ENCODE assay signal across 8 cellular contexts in the genomic region with DNA sequence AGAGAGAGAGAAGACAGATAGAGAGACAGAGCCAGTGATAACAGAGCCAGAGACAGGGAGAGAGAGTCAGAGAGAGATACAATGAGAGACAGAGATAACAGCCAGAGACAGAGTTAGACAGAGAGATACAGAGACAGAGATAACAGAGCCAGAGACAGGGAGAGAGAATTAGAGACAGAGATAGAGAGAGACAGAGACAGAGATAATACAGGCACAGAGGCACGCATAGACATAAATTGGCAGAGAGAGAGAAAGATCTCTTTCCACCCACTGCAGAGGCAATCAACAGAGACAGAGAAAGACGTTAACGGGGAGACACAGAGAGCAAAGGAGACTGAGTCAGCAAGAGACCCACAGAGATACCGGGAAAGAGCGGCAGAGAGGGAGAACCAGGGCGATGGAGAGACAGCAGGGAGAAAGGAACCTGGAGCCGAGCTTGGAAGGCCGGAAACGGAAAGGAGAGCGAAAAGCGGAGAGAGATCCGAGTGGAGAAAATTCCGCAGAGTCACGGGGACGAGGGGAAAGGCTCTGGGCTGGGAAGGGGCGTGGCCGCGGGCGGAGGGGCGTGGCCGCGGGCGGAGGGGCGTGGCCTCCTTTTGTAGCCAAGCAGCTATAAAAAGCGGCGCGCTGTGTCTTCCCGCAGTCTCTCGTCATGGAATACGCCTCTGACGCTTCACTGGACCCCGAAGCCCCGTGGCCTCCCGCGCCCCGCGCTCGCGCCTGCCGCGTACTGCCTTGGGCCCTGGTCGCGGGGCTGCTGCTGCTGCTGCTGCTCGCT. TPM values are rescaled to one million over a fixed set of nuclear protein-coding genes. Genes with fewer than 3 reads are reported as not detected.
DNase-seq lines count a peak whose midpoint lies in the region; ATAC-seq and TF ChIP-seq lines count a peak whose summit lies in the region.

A gene with protein sequence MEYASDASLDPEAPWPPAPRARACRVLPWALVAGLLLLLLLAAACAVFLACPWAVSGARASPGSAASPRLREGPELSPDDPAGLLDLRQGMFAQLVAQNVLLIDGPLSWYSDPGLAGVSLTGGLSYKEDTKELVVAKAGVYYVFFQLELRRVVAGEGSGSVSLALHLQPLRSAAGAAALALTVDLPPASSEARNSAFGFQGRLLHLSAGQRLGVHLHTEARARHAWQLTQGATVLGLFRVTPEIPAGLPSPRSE (plus strand): TSS at position 642 of the 778 bp plus-strand sequence. CDS start 11 bp downstream, at position 653.

- peak within 1 kb of the TSS; percentile 88 to 97 (median 92) for H3K27ac ChIP-seq in BLaER1 treated with 17β-estradiol and CSF1 and Interleukin-3, amounts not matched to agents 10 nM and 100 nM
- H3K27ac ChIP-seq in adrenal gland (peak within 1 kb of the TSS in 3 of 5 donors; percentile 47 to 66 (median 57)), heart right ventricle (peak within 1 kb of the TSS in 9 of 10 donors; percentile 12 to 84 (median 47))

- H3K4me2 ChIP-seq in BLaER1 treated with 17β-estradiol and CSF1 and Interleukin-3, amounts not matched to agents 10 nM and 100 nM = peak within 1 kb of the TSS; percentile 81 to 99 (median 97)

- H3K27me3 ChIP-seq in BLaER1 treated with 17β-estradiol and CSF1 and Interleukin-3, amounts not matched to agents 10 nM and 100 nM = no peaks in the 10 kb centered on the region
- H3K27me3 ChIP-seq in adrenal gland (peaks cover 6% of the 10 kb centered on the region), heart right ventricle (peaks cover 0 to 41% (median 25%) of the 10 kb centered on the region in 7 donors)

- intact Hi-C loops in adrenal gland (cut with DNase I) (no loop called here), heart right ventricle (cut with DNase I) (no loop called here), posterior cingulate gyrus (cut with DNase I) (no loop called here)

- H3K4me1 ChIP-seq in BLaER1 treated with 17β-estradiol and CSF1 and Interleukin-3, amounts not matched to agents 10 nM and 100 nM = peaks cover 49 to 74% (median 62%) of the 10 kb centered on the region in 10 experiments
- H3K4me1 ChIP-seq in adrenal gland (replicated peaks in 1 of 2) (peaks cover 11 to 15% of the 10 kb centered on the region in 2 donors), heart right ventricle (peaks cover 6 to 47% (median 26%) of the 10 kb centered on the region in 9 donors)

- ATAC-seq in heart right ventricle = peak; percentile 89 to 95 (median 92)

- H3K4me1 Mint-ChIP-seq in type B pancreatic cell (ENCODE audit: unreplicated experiment) = peaks cover 5% of the 10 kb centered on the region

- peaks cover 5 to 39% (median 17%) of the 10 kb centered on the region in 11 experiments; a peak in 16 of 22 replicates for H4K20me1 ChIP-seq in BLaER1 treated with 17β-estradiol and CSF1 and Interleukin-3, amounts not matched to agents 10 nM and 100 nM

- peaks cover 57% of the 10 kb centered on the region for H3K27me3 Mint-ChIP-seq in type B pancreatic cell

- no peaks in the 10 kb centered on the region for H3K36me3 Mint-ChIP-seq in type B pancreatic cell

- peaks cover 0 to 3% (median 0%) of the 10 kb centered on the region in 11 experiments; a peak in 1 of 22 replicates for H3K9me3 ChIP-seq in BLaER1 treated with 17β-estradiol and CSF1 and Interleukin-3, amounts not matched to agents 10 nM and 100 nM (replicated peaks in 1 of 11)
- H3K9me3 ChIP-seq in adrenal gland (replicated peaks in 1 of 3) = no peaks in the 10 kb centered on the region
- no peaks in the 10 kb centered on the region for H3K9me3 ChIP-seq in heart right ventricle

- peak within 1 kb of the TSS; percentile 83 to 100 (median 96) for H3K4me3 ChIP-seq in BLaER1 treated with 17β-estradiol and CSF1 and Interleukin-3, amounts not matched to agents 10 nM and 100 nM
- peak within 1 kb of the TSS in 3 of 4 donors; percentile 12 to 56 (median 33) for H3K4me3 ChIP-seq in adrenal gland
- peak within 1 kb of the TSS; percentile 19 to 65 (median 56) for H3K4me3 ChIP-seq in heart right ventricle

- H3K36me3 ChIP-seq in BLaER1 treated with 17β-estradiol and CSF1 and Interleukin-3, amounts not matched to agents 10 nM and 100 nM = peaks cover 11 to 13% (median 12%) of the 10 kb centered on the region in 11 experiments
- H3K36me3 ChIP-seq in adrenal gland (replicated peaks in 1 of 2) (no peaks in the 10 kb centered on the region), heart right ventricle (no peaks in the 10 kb centered on the region)

- H3K4me3 Mint-ChIP-seq in type B pancreatic cell = peak within 1 kb of the TSS; percentile 88

- peak within 1 kb of the TSS; percentile 90 to 99 (median 95) for H3K9ac ChIP-seq in BLaER1 treated with 17β-estradiol and CSF1 and Interleukin-3, amounts not matched to agents 10 nM and 100 nM

- H3K9me3 Mint-ChIP-seq in type B pancreatic cell = no peaks in the 10 kb centered on the region

- 1 to 3% (median 1%) methylated on average over 27 to 44 of the region's 44 CpGs for WGBS in adrenal gland, 4 donors
- WGBS in heart right ventricle, 2 donors = 0 to 1% methylated on average over 43 to 44 of the region's 44 CpGs

- peak within 1 kb of the TSS; percentile 63 for H3K27ac Mint-ChIP-seq in type B pancreatic cell

- DNase-seq in GM20000 (ENCODE audit: low spot score) = peak; percentile 90
- peak; percentile 94 for DNase-seq in LoVo (ENCODE audit: low spot score)
- peak; percentile 64 to 79 (median 75) for DNase-seq in T-helper 1 cell
- peak; percentile 87 to 95 (median 94) for DNase-seq in adrenal gland
- peak; percentile 84 to 90 for DNase-seq in heart right ventricle
- DNase-seq in posterior cingulate gyrus = peak; percentile 88 to 99 (median 96)
- DNase-seq in type B pancreatic cell (ENCODE audit: extremely low spot score, unreplicated experiment) = peak; percentile 93

- no peak for TF ChIP-seq CTCF in GM20000 (IDR thresholded peaks at IDR 0.05; ENCODE audit: extremely low read depth, missing control alignments)
- TF ChIP-seq CTCF in adrenal gland (IDR thresholded peaks at IDR 0.05) = no peak
- TF ChIP-seq CTCF in heart right ventricle (IDR thresholded peaks at IDR 0.05) = no peak
- TF ChIP-seq CTCF in type B pancreatic cell (conservative IDR thresholded peaks at IDR 0.05) = no peak

- TF ChIP-seq POLR2A in adrenal gland (IDR thresholded peaks at IDR 0.05) = peak; percentile 30 to 88

RNA-seq across cellular contexts. Expression of the gene that starts here (rescaled TPM):
- total RNA-seq in adrenal gland (1 to 10 TPM in 3 of 8 donors, under 1 TPM in 4, not detected in 1; 0.50 to 1.6 (median 0.75) TPM), heart right ventricle (under 1 TPM in 7 of 10 donors, not detected in 3; 0.13 to 0.88 (median 0.22) TPM), type B pancreatic cell (ENCODE audit: low replicate concordance) (1.3 and 3.4 TPM in 2 replicates)
- polyA plus RNA-seq in adrenal gland (under 1 TPM; 0.16 to 0.40 (median 0.32) TPM), heart right ventricle (under 1 TPM; 0.14 to 0.15 TPM)

Comparison
In these comparisons a context has a peak if more than half of its experiments do, and no peak if none do; other contexts are left out.
1. Peak in every context shown above with its lines: DNase-seq, ATAC-seq, H3K4me3 ChIP-seq and H3K27ac ChIP-seq.
2. Peak in DNase-seq, ATAC-seq, H3K4me3 ChIP-seq and H3K27ac ChIP-seq in heart right ventricle; RNA of the gene not detected or under 1 TPM.
3. H3K4me3 ChIP-seq: peak in every context shown above with its lines; median percentile 96 in BLaER1 treated with 17β-estradiol and CSF1 and Interleukin-3, amounts not matched to agents 10 nM and 100 nM; 56 in heart right ventricle; 33 in adrenal gland.